Comparison of ENCODE assay signal across 1 cellular context in the genomic region with DNA sequence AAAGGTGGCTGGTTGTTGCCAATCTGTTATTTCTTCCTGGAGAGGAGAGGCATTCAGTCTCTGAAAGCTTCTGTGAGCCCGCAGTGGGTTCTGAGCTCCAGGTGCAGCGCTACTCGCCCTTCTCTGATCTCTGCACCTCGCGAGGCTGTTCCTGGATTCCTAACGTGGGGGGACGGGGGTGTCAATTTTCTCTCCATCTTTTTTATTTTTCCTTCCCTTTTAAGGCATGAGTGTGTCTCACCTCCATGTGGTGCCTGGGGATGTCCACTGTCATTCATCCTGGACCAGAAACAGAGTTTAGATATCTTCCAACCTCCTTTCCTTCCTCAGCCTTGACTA.
TF ChIP-seq lines count a peak whose summit lies in the region.

No MANE protein-coding gene starts in this region.

TF ChIP-seq in H1, 55 proteins besides CTCF, POLR2A, EP300 and RAD21:
- TF ChIP-seq TBP (IDR thresholded peaks at IDR 0.05; ENCODE audit: low read depth, low read length) (no peak), TAF7 (optimal IDR thresholded peaks at IDR 0.05; ENCODE audit: borderline replicate concordance, low read depth, low read length) (no peak), ASH2L (IDR thresholded peaks at IDR 0.05; ENCODE audit: low read length) (peak; percentile 25)
TF ChIP-seq in H1: peak in this region for 1.
